Comparison of ENCODE assay signal across 10 cellular contexts in genomic region chr18:55401275-55401620, GRCh38.
A peak's percentile ranks its signal among the peaks of the same experiment; 100 is the strongest.
DNase-seq lines count a peak whose midpoint lies in the region; ATAC-seq and TF ChIP-seq lines count a peak whose summit lies in the region.
"Had no signal": no experiment of that assay in that cellular context is flagged by ENCODE, and none has a peak within 500 bp of the region (broad histone marks: within the 10 kb centered on the region; RNA-seq: fewer than 3 reads in every experiment).

No MANE protein-coding gene starts in this region.

- no peak overlapping the region for H3K27ac Mint-ChIP-seq in Calu3 (ENCODE audit: unreplicated experiment)

- H2AFZ ChIP-seq in osteoblast (ENCODE audit: low read length), result no peak overlapping the region

- peaks cover 23% of the 10 kb centered on the region for H3K27me3 Mint-ChIP-seq in Calu3 (ENCODE audit: unreplicated experiment)

- H3K27ac ChIP-seq in cardiac muscle cell, result peak overlapping the region; percentile 87
- H3K27ac ChIP-seq in osteoblast (ENCODE audit: low read depth, low read length), result peak overlapping the region; percentile 74
- H3K27ac ChIP-seq in urinary bladder (ENCODE audit: low read depth), result no peak overlapping the region
- H3K27ac ChIP-seq: KMS-11 had no signal

- H3K79me2 ChIP-seq in osteoblast (ENCODE audit: insufficient read depth, low read length), result peaks cover 42% of the 10 kb centered on the region

- H3K27me3 ChIP-seq in cardiac muscle cell, result no peaks in the 10 kb centered on the region
- no peaks in the 10 kb centered on the region for H3K27me3 ChIP-seq in osteoblast (ENCODE audit: insufficient read depth, low read length)

- TF ChIP-seq CTCF in cardiac muscle cell (IDR thresholded peaks at IDR 0.05; ENCODE audit: low read depth, low read length) (no peak), fibroblast of mammary gland (conservative IDR thresholded peaks at IDR 0.05; ENCODE audit: control insufficient read depth, insufficient read depth, low read depth, low read length) (no peak), osteoblast (IDR thresholded peaks at IDR 0.05; ENCODE audit: extremely low read depth, low read depth, low read length) (no peak), Calu3 (IDR thresholded peaks at IDR 0.05; ENCODE audit: unreplicated experiment) (no peak)

- H3K4me2 ChIP-seq in osteoblast (ENCODE audit: insufficient read depth, low read length), result peak overlapping the region; percentile 80
- H3K4me2 ChIP-seq: KMS-11 had no signal

- no peak overlapping the region for H3K4me3 Mint-ChIP-seq in Calu3 (ENCODE audit: low read depth, unreplicated experiment)

- ATAC-seq in left ventricle myocardium superior, result no peak

- H3K4me1 ChIP-seq in cardiac muscle cell (ENCODE audit: low read depth) (peaks cover 38% of the 10 kb centered on the region), osteoblast (ENCODE audit: insufficient read depth, low read length) (peaks cover 41% of the 10 kb centered on the region), urinary bladder (ENCODE audit: insufficient read depth) (peaks cover 2% of the 10 kb centered on the region)

- intact Hi-C loops in left ventricle myocardium superior (cut with micrococcal nuclease) (loop anchor here (5.0 kb wide), 1 partner anchor 74 kb away; no protein-coding TSS in a partner anchor), Calu3 (cut with micrococcal nuclease; ENCODE audit: unreplicated experiment) (loop anchor here (10.0 kb wide), 1 partner anchor 166 kb away; no protein-coding TSS in a partner anchor)

- H3K9me3 Mint-ChIP-seq in Calu3 (ENCODE audit: low read depth, unreplicated experiment), result no peaks in the 10 kb centered on the region

- DNase-seq in cardiac muscle cell (ENCODE audit: low read depth in 1 of 2, low spot score in 1 of 2), result peak in 1 of 2 donors; percentile 40
- no peak for DNase-seq in left ventricle myocardium superior
- no peak for DNase-seq in fibroblast of mammary gland (ENCODE audit: low read depth)
- no peak for DNase-seq in osteoblast (ENCODE audit: insufficient read length, low spot score, missing footprints)
- DNase-seq in Calu3, result no peak
- DNase-seq in anterior cingulate cortex (lab: John Stamatoyannopoulos, UW), result no peak
- no peak for DNase-seq in NCI-H82 treated with DMSO at 0.1 percent for 48 hours (lab: John Stamatoyannopoulos, UW; ENCODE audit: unreplicated experiment)
- DNase-seq: activated CD8-positive, alpha-beta memory T cell treated with anti-CD3 and anti-CD28 coated beads, Interleukin-2, amount 50 U/mL, for 4 hours had no signal

- no peaks in the 10 kb centered on the region for H3K9me3 ChIP-seq in cardiac muscle cell (ENCODE audit: low read depth)
- no peaks in the 10 kb centered on the region for H3K9me3 ChIP-seq in osteoblast (ENCODE audit: low read depth, low read length)

- H3K4me3 ChIP-seq in cardiac muscle cell (no peak overlapping the region), fibroblast of mammary gland (ENCODE audit: control insufficient read depth, low read depth, low read length) (peak overlapping the region; percentile 31), osteoblast (ENCODE audit: insufficient read depth, low read length) (peak overlapping the region; percentile 59), urinary bladder (ENCODE audit: low read depth, low read length) (peak overlapping the region; percentile 14)

- H3K36me3 Mint-ChIP-seq in Calu3 (ENCODE audit: insufficient read depth, unreplicated experiment), result peaks cover 4% of the 10 kb centered on the region

- CTCF ChIA-PET in Calu3 (lab: Charles Lee), result no interaction called here

- 21% methylated on average over 5 of the region's 5 CpGs for WGBS in urinary bladder

- no peaks in the 10 kb centered on the region for H3K36me3 ChIP-seq in cardiac muscle cell
- H3K36me3 ChIP-seq in osteoblast (ENCODE audit: insufficient read depth, low read length), result no peaks in the 10 kb centered on the region
- no peaks in the 10 kb centered on the region for H3K36me3 ChIP-seq in urinary bladder (ENCODE audit: insufficient read depth)

- no TSS peak for BruUV-seq in Calu3 (replicated peaks; lab: Mats Ljungman, UMichigan)

- H3K4me1 Mint-ChIP-seq in Calu3 (ENCODE audit: low read depth, unreplicated experiment), result peaks cover 9% of the 10 kb centered on the region

- H4K20me1 ChIP-seq in osteoblast (ENCODE audit: insufficient read depth, low read length), result peaks cover 3% of the 10 kb centered on the region
